Comparison of ENCODE assay signal across 14 cellular contexts in the genomic region with DNA sequence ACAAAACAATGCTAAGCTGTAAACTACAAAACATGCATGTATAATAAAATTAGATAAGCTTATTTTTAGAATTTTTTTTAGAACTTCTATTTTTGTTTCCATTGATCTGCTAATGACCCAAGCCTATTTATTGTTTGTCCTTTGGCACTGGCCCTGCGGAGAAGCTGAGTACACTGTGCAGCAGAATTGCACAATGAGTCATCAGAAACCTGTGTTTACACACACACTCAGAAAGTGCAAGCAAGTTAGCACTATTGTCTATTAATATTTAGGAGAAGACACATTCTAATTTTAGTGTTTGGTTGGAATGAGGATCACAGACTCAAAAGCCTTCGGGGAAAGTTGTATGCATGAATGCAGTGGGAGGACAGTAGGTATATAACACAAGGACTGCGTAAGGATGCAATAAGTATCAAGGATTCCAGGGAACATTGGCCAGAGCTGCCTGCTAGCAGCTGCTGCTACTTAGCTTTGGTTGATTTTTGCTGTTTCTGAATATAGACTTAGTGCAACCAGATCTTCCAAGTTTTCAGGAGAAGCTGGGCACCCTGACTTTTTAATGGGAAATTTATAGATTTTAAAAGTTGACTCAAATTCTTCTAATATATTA.
DNase-seq lines count a peak whose midpoint lies in the region; ATAC-seq and TF ChIP-seq lines count a peak whose summit lies in the region.
"Had no signal": no experiment of that assay in that cellular context is flagged by ENCODE, and none has a peak within 500 bp of the region (broad histone marks: within the 10 kb centered on the region; RNA-seq: fewer than 3 reads in every experiment).

No MANE protein-coding gene starts in this region.

- H3K27ac ChIP-seq in vagina: no peak overlapping the region
- H3K27ac ChIP-seq: suprapubic skin had no signal

- peak; percentile 66 for DNase-seq in COR-L47 (lab: John Stamatoyannopoulos, UW)
- DNase-seq in LNCaP clone FGC (ENCODE audit: low read depth): peak; percentile 48
- DNase-seq in NCI-H774 (lab: John Stamatoyannopoulos, UW): peak; percentile 77
- peak; percentile 71 for DNase-seq in left lobe of liver (ENCODE audit: low spot score)
- no peak for DNase-seq in GM19240 (ENCODE audit: insufficient read length, low spot score)
- DNase-seq in sciatic nerve (ENCODE audit: low spot score): no peak
- DNase-seq in NCI-H524 (lab: John Stamatoyannopoulos, UW): no peak
- no peak for DNase-seq in vagina (ENCODE audit: extremely low spot score in 2 of 2)
- DNase-seq: EL, KG1, posterior cingulate gyrus, T1000 had no signal

- no peak for TF ChIP-seq POLR2A in vagina (IDR thresholded peaks at IDR 0.05)

- intact Hi-C loops in sciatic nerve (cut with DNase I) (no loop called here), vagina (cut with DNase I) (no loop called here)

- H3K9me3 ChIP-seq in vagina: no peaks in the 10 kb centered on the region
- H3K9me3 ChIP-seq: suprapubic skin had no signal

- peak; percentile 87 for ATAC-seq in left lobe of liver
- no peak for ATAC-seq in sciatic nerve

- no peaks in the 10 kb centered on the region for H3K27me3 ChIP-seq in vagina
- H3K27me3 ChIP-seq: suprapubic skin had no signal

- no peak for TF ChIP-seq CTCF in LNCaP clone FGC (IDR thresholded peaks at IDR 0.05; ENCODE audit: control insufficient read depth, extremely low read depth, insufficient read depth)
- TF ChIP-seq CTCF in vagina (IDR thresholded peaks at IDR 0.05): no peak

- H3K4me3 ChIP-seq in LNCaP clone FGC (ENCODE audit: low read depth, low read length) (no peak overlapping the region), vagina (no peak overlapping the region)
- H3K4me3 ChIP-seq: lung, suprapubic skin had no signal

- no peaks in the 10 kb centered on the region for H3K4me1 ChIP-seq in vagina
- H3K4me1 ChIP-seq: suprapubic skin had no signal

- no peaks in the 10 kb centered on the region for H3K36me3 ChIP-seq in vagina
- H3K36me3 ChIP-seq: suprapubic skin had no signal

Comparison
In these comparisons a context has a peak if more than half of its experiments do, and no peak if none do; other contexts are left out.
1. DNase-seq: peak in COR-L47 (single experiment), LNCaP clone FGC (single experiment), NCI-H774 (single experiment) and left lobe of liver (single experiment); none in GM19240 (single experiment), sciatic nerve (single experiment), NCI-H524 (0 of 2) and vagina (0 of 2).